19 cellular contexts compared by ENCODE assay signal in genomic region chr14:35708072-35708471, GRCh38.
"Had no signal": no experiment of that assay in that cellular context is flagged by ENCODE, and none has a peak within 500 bp of the region (broad histone marks: within the 10 kb centered on the region; RNA-seq: fewer than 3 reads in every experiment).

No MANE protein-coding gene starts in this region.

- FAIRE-seq: kidney, small intestine had no signal

- H3K27ac ChIP-seq: epithelial cell of prostate, esophagus muscularis mucosa, foreskin keratinocyte, heart left ventricle, neutrophil, right atrium auricular region, stomach, thoracic aorta, transverse colon had no signal

- ATAC-seq: effector memory CD8-positive, alpha-beta T cell; foreskin keratinocyte; heart left ventricle; mucosa of descending colon; naive thymus-derived CD8-positive, alpha-beta T cell had no signal

- H3K9me3 Mint-ChIP-seq: effector memory CD8-positive, alpha-beta T cell had no signal

- H3K4me3 Mint-ChIP-seq: effector memory CD8-positive, alpha-beta T cell; naive thymus-derived CD8-positive, alpha-beta T cell had no signal

- H3K4me1 ChIP-seq: esophagus muscularis mucosa, foreskin keratinocyte, heart left ventricle, right atrium auricular region, stomach, transverse colon had no signal

- H3K9me3 ChIP-seq: esophagus muscularis mucosa, heart left ventricle, mucosa of descending colon, neutrophil, right atrium auricular region, stomach, thoracic aorta, transverse colon had no signal

- H3K27ac Mint-ChIP-seq: effector memory CD8-positive, alpha-beta T cell had no signal

- H3K4me3 ChIP-seq: esophagus muscularis mucosa, heart left ventricle, mucosa of descending colon, right atrium auricular region, stomach, thoracic aorta, transverse colon had no signal

- H3K36me3 ChIP-seq: neutrophil, thoracic aorta had no signal

- H3K27me3 Mint-ChIP-seq: effector memory CD8-positive, alpha-beta T cell; naive thymus-derived CD8-positive, alpha-beta T cell had no signal

- H3K27me3 ChIP-seq: esophagus muscularis mucosa, foreskin keratinocyte, heart left ventricle, neutrophil, right atrium auricular region, stomach, transverse colon had no signal

- DNase-seq: effector memory CD8-positive, alpha-beta T cell; heart left ventricle; hippocampal formation; kidney; mucosa of descending colon; naive thymus-derived CD8-positive, alpha-beta T cell; posterior cingulate gyrus; small intestine; stimulated activated CD4-positive, alpha-beta T cell treated with anti-CD3 and anti-CD28 coated beads, Interleukin-12 subunit alpha, Interleukin-12 subunit beta, amount 100 ng/mL, for 4 hours; stimulated activated naive CD4-positive, alpha-beta T cell; stomach; substantia nigra; transverse colon had no signal
